8 cellular contexts compared by ENCODE assay signal in genomic region chr12:1795785-1796514, GRCh38. TPM values are rescaled to one million over a fixed set of nuclear protein-coding genes. Genes with fewer than 3 reads are reported as not detected.
DNase-seq lines count a peak whose midpoint lies in the region; FAIRE-seq and TF ChIP-seq lines count a peak whose summit lies in the region.

No MANE protein-coding gene starts in this region.

- H3K9me2 ChIP-seq in Loucy (replicated peaks; ENCODE audit: low read depth, low read length), result no peaks in the 10 kb centered on the region

- TF ChIP-seq CTCF in Loucy (conservative IDR thresholded peaks at IDR 0.05; ENCODE audit: low read length), result peak; percentile 83
- TF ChIP-seq CTCF in ovary (IDR thresholded peaks at IDR 0.05), result peak; percentile 99 to 100 (median 99)

- peak overlapping the region; percentile 55; the same call in 1 of the 2 replicates for H3K4me3 ChIP-seq in GM08714 (ENCODE audit: low read length)
- H3K4me3 ChIP-seq in Loucy (ENCODE audit: low read length, poor library complexity, severe bottlenecking), result peak overlapping the region; percentile 75
- H3K4me3 ChIP-seq in SK-N-MC, result 0 out of 2 replicates have a peak overlapping the region, but pooled peaks have one; percentile 24
- peak overlapping the region; percentile 46 for H3K4me3 ChIP-seq in ovary
- H3K4me3 ChIP-seq in thymus (ENCODE audit: low read length), result peak overlapping the region; percentile 81

- no peak for TF ChIP-seq EP300 in ovary (IDR thresholded peaks at IDR 0.05)

- intact Hi-C loops in ovary (cut with DNase I), result loop anchor here (2.0 to 10.0 kb wide), 6 partner anchors 141 to 786 kb away; no protein-coding TSS in a partner anchor

- H3K27ac ChIP-seq in SK-N-MC (no peak overlapping the region), ovary (no peak overlapping the region), thymus (ENCODE audit: low read depth) (peak overlapping the region; percentile 85)

- peak overlapping the region; percentile 72 for H2AFZ ChIP-seq in Loucy (ENCODE audit: low read length)

- H3K4me1 ChIP-seq in Loucy (ENCODE audit: insufficient read depth, low read length, poor library complexity, severe bottlenecking) (peaks cover 9% of the 10 kb centered on the region), ovary (ENCODE audit: insufficient read depth) (peaks cover 3% of the 10 kb centered on the region), thymus (ENCODE audit: control insufficient read depth, insufficient read depth, low read length) (peaks cover 10% of the 10 kb centered on the region)

- H3K9ac ChIP-seq in Loucy (ENCODE audit: low read depth, low read length, poor library complexity, severe bottlenecking), result peak overlapping the region; percentile 79
- no peak overlapping the region for H3K9ac ChIP-seq in SK-N-MC (ENCODE audit: insufficient read length)

- H3K9me3 ChIP-seq in Loucy (ENCODE audit: insufficient read depth, low read depth, low read length) (no peaks in the 10 kb centered on the region), SK-N-MC (ENCODE audit: low read depth, low read length) (no peaks in the 10 kb centered on the region), ovary (no peaks in the 10 kb centered on the region), thymus (ENCODE audit: control insufficient read depth) (no peaks in the 10 kb centered on the region)

- TF ChIP-seq POLR2A in H54 (IDR thresholded peaks at IDR 0.05; ENCODE audit: low read depth, low read length) (peak; percentile 34; the same call in 1 of the 2 replicates), ovary (IDR thresholded peaks at IDR 0.05) (peak; percentile 37)

- peak; percentile 96 for DNase-seq in H54 (ENCODE audit: insufficient read length, low spot score)
- no peak for DNase-seq in SK-N-MC (ENCODE audit: low read depth, low spot score)
- DNase-seq in activated naive CD4-positive, alpha-beta T cell treated with anti-CD3 and anti-CD28 coated beads, Interleukin-2, amount 50 U/mL, for 16 hours, result peak; percentile 95
- peak; percentile 86 for DNase-seq in globus pallidus (ENCODE audit: low spot score)
- DNase-seq in ovary, result peak; percentile 90 to 94 (median 92)

- no peaks in the 10 kb centered on the region for H3F3A ChIP-seq in Loucy (ENCODE audit: low read depth)

- H3K27me3 ChIP-seq in Loucy (ENCODE audit: insufficient read depth, low read length, poor library complexity, severe bottlenecking), result no peaks in the 10 kb centered on the region
- no peaks in the 10 kb centered on the region for H3K27me3 ChIP-seq in ovary
- no peaks in the 10 kb centered on the region for H3K27me3 ChIP-seq in thymus (ENCODE audit: control insufficient read depth, insufficient read depth)

- no peak for FAIRE-seq in H54 (lab: Jason Lieb, UNC)

- no peaks in the 10 kb centered on the region for H4K20me1 ChIP-seq in Loucy (ENCODE audit: insufficient read depth, low read length, poor library complexity, severe bottlenecking)

- H3K36me3 ChIP-seq in Loucy (ENCODE audit: insufficient read depth, low read length) (no peaks in the 10 kb centered on the region), SK-N-MC (ENCODE audit: insufficient read depth, low read length) (no peaks in the 10 kb centered on the region), ovary (no peaks in the 10 kb centered on the region), thymus (ENCODE audit: control insufficient read depth, insufficient read depth) (no peaks in the 10 kb centered on the region)

- H3K79me2 ChIP-seq in Loucy (ENCODE audit: insufficient read depth, low read length), result no peaks in the 10 kb centered on the region

- 2 to 3% (median 2%) methylated on average over 45 of the region's 45 CpGs for WGBS in ovary, 3 donors
- 9% methylated on average over 45 of the region's 45 CpGs for WGBS in thymus

- peak overlapping the region; percentile 71 for H3K4me2 ChIP-seq in Loucy (ENCODE audit: low read depth, low read length, poor library complexity, severe bottlenecking)

RNA-seq across cellular contexts. Expression of gene LRTM2, which starts 24.4 kb away (rescaled TPM):
- not detected for total RNA-seq in ovary
- polyA plus RNA-seq in ovary, result not detected
- 0.11 TPM for polyA plus RNA-seq in thymus

Comparison
In these comparisons a context has a peak if more than half of its experiments do, and no peak if none do; other contexts are left out.
1. H3K4me3 ChIP-seq: peak in every context shown above with its lines; median percentile 81 in thymus; 75 in Loucy; 55 in GM08714; 46 in ovary; 24 in SK-N-MC.